Comparison of ENCODE assay signal across 11 cellular contexts in genomic region chr10:99854860-99855259, GRCh38.
A peak's percentile ranks its signal among the peaks of the same experiment; 100 is the strongest.
DNase-seq lines count a peak whose midpoint lies in the region; ATAC-seq and TF ChIP-seq lines count a peak whose summit lies in the region.
"Had no signal": no experiment of that assay in that cellular context is flagged by ENCODE, and none has a peak within 500 bp of the region (broad histone marks: within the 10 kb centered on the region; RNA-seq: fewer than 3 reads in every experiment).

No MANE protein-coding gene starts in this region.

- H3K27ac Mint-ChIP-seq in activated naive CD4-positive, alpha-beta T cell treated with anti-CD3 and anti-CD28 coated beads, Interleukin-2, amount 50 U/mL, for 72 hours = no peak overlapping the region
- H3K27ac Mint-ChIP-seq: memory B cell had no signal

- no peak for ATAC-seq in activated naive CD4-positive, alpha-beta T cell treated with anti-CD3 and anti-CD28 coated beads, Interleukin-2, amount 50 U/mL, for 72 hours
- ATAC-seq in GM21515 (IDR thresholded peaks at IDR 0.05; ENCODE audit: unreplicated experiment) = no peak

- CTCF ChIA-PET in RWPE1 (lab: Yijun Ruan, JAX) = interaction anchor here (0.7 to 1.5 kb wide), 2 partner anchors 9 to 11 kb away, joined by 4 to 5 read pairs; no protein-coding TSS in a partner anchor

- TF ChIP-seq CTCF in GM10266 (IDR thresholded peaks at IDR 0.05; ENCODE audit: control insufficient read depth, insufficient read depth, low read depth, missing control alignments) (peak; percentile 20), RWPE1 (conservative IDR thresholded peaks at IDR 0.05; ENCODE audit: low read depth) (no peak)

- no peaks in the 10 kb centered on the region for H3K9me3 Mint-ChIP-seq in activated naive CD4-positive, alpha-beta T cell treated with anti-CD3 and anti-CD28 coated beads, Interleukin-2, amount 50 U/mL, for 72 hours
- H3K9me3 Mint-ChIP-seq: memory B cell had no signal

- no peak for DNase-seq in GM10266 (ENCODE audit: extremely low spot score)
- DNase-seq in NOMO-1 treated with dmso at 0.1 percent for 144 hours (lab: John Stamatoyannopoulos, UW; ENCODE audit: unreplicated experiment) = peak; percentile 27
- peak; percentile 78 for DNase-seq in fibroblast of gingiva (ENCODE audit: low read depth)
- DNase-seq in pons (ENCODE audit: low spot score) = peak; percentile 56
- no peak for DNase-seq in stimulated activated naive CD4-positive, alpha-beta T cell (lab: John Stamatoyannopoulos, UW)
- DNase-seq in RWPE1 (ENCODE audit: low spot score) = no peak
- DNase-seq in activated naive CD4-positive, alpha-beta T cell treated with anti-CD3 and anti-CD28 coated beads, Interleukin-2, amount 50 U/mL, for 72 hours (ENCODE audit: low spot score in 2 of 2) = no peak
- DNase-seq: activated CD4-positive, alpha-beta T cell treated with anti-CD3 and anti-CD28 coated beads for 4 hours had no signal

- POLR2A ChIA-PET in RWPE1 (lab: Yijun Ruan, JAX; ENCODE audit: low non-redundant PET) = no interaction called here

- H3K27ac ChIP-seq in RWPE1 = no peak overlapping the region
- H3K27ac ChIP-seq: thoracic aorta had no signal

- no peaks in the 10 kb centered on the region for H3K36me3 Mint-ChIP-seq in activated naive CD4-positive, alpha-beta T cell treated with anti-CD3 and anti-CD28 coated beads, Interleukin-2, amount 50 U/mL, for 72 hours

Comparison
In these comparisons a context has a peak if more than half of its experiments do, and no peak if none do; other contexts are left out.
1. DNase-seq: peak in NOMO-1 treated with dmso at 0.1 percent for 144 hours (single experiment), fibroblast of gingiva (single experiment) and pons (single experiment); none in GM10266 (single experiment), stimulated activated naive CD4-positive, alpha-beta T cell (0 of 6), RWPE1 (single experiment) and activated naive CD4-positive, alpha-beta T cell treated with anti-CD3 and anti-CD28 coated beads, Interleukin-2, amount 50 U/mL, for 72 hours (0 of 2).